ENCODE assay signal across 13 cellular contexts in genomic region chr9:110007477-110008270, GRCh38.
A peak's percentile ranks its signal among the peaks of the same experiment; 100 is the strongest.
DNase-seq lines count a peak whose midpoint lies in the region; ATAC-seq and TF ChIP-seq lines count a peak whose summit lies in the region.
"Had no signal": no experiment of that assay in that cellular context is flagged by ENCODE, and none has a peak within 500 bp of the region (broad histone marks: within the 10 kb centered on the region; RNA-seq: fewer than 3 reads in every experiment).

No MANE protein-coding gene starts in this region.

- in situ Hi-C loops in GM13977 (cut with MboI; ENCODE audit: low pct_unique_long_range_greater_than_20kb, low sequenced_read_pairs, unreplicated experiment), result no loop called here

- TF ChIP-seq CTCF in GM13977 (IDR thresholded peaks at IDR 0.05; ENCODE audit: extremely low read depth, insufficient read depth, missing control alignments), result no peak
- TF ChIP-seq CTCF in ovary (IDR thresholded peaks at IDR 0.05), result no peak

- TF ChIP-seq EP300 in ovary (IDR thresholded peaks at IDR 0.05), result no peak

- no peaks in the 10 kb centered on the region for H3K27me3 ChIP-seq in ovary
- H3K27me3 ChIP-seq: BE2C had no signal

- no peaks in the 10 kb centered on the region for H3K9me3 ChIP-seq in ovary
- H3K9me3 ChIP-seq: BE2C, lower lobe of right lung had no signal

- no peak overlapping the region for H3K4me3 ChIP-seq in ovary
- H3K4me3 ChIP-seq: lower lobe of right lung had no signal

- 76 to 98% (median 95%) methylated on average over 3 of the region's 3 CpGs for WGBS in ovary, 3 donors

- DNase-seq in GM13977 (ENCODE audit: low spot score) (peak; percentile 31), iris pigment epithelial cell (ENCODE audit: low read depth) (peak; percentile 31), ovary (no peak), hepatic stellate cell (ENCODE audit: low spot score) (no peak)
- no peak for DNase-seq in activated effector memory CD4-positive, alpha-beta T cell treated with Interleukin-2 at 50 U/mL for 16 hours
- DNase-seq: activated CD4-positive, alpha-beta T cell treated with anti-CD3 and anti-CD28 coated beads for 48 hours; activated gamma-delta T cell treated with Interleukin-2 at 50 U/mL for 16 hours; BE2C; Kasumi-1; lower lobe of right lung had no signal

- H3K4me1 ChIP-seq in ovary (ENCODE audit: insufficient read depth), result no peaks in the 10 kb centered on the region
- H3K4me1 ChIP-seq: BE2C, lower lobe of right lung had no signal

- H3K27ac ChIP-seq in ovary, result no peak overlapping the region
- H3K27ac ChIP-seq: lower lobe of right lung had no signal

- ATAC-seq in GM21360 (IDR thresholded peaks at IDR 0.05; ENCODE audit: unreplicated experiment) (peak; percentile 81), HG03095 (IDR thresholded peaks at IDR 0.05; ENCODE audit: unreplicated experiment) (peak; percentile 91), GM18870 (IDR thresholded peaks at IDR 0.05; ENCODE audit: unreplicated experiment) (no peak)
- ATAC-seq: lower lobe of right lung had no signal

- intact Hi-C loops in ovary (cut with DNase I), result no loop called here

- TF ChIP-seq POLR2A in ovary (IDR thresholded peaks at IDR 0.05), result no peak

- H3K36me3 ChIP-seq in ovary, result no peaks in the 10 kb centered on the region
- H3K36me3 ChIP-seq: BE2C, lower lobe of right lung had no signal

Comparison
In these comparisons a context has a peak if more than half of its experiments do, and no peak if none do; other contexts are left out.
1. DNase-seq: peak in GM13977 (single experiment) and iris pigment epithelial cell (single experiment); none in ovary (0 of 5), activated effector memory CD4-positive, alpha-beta T cell treated with Interleukin-2 at 50 U/mL for 16 hours (single experiment) and hepatic stellate cell (single experiment).